ENCODE assay signal across 8 cellular contexts in the genomic region with DNA sequence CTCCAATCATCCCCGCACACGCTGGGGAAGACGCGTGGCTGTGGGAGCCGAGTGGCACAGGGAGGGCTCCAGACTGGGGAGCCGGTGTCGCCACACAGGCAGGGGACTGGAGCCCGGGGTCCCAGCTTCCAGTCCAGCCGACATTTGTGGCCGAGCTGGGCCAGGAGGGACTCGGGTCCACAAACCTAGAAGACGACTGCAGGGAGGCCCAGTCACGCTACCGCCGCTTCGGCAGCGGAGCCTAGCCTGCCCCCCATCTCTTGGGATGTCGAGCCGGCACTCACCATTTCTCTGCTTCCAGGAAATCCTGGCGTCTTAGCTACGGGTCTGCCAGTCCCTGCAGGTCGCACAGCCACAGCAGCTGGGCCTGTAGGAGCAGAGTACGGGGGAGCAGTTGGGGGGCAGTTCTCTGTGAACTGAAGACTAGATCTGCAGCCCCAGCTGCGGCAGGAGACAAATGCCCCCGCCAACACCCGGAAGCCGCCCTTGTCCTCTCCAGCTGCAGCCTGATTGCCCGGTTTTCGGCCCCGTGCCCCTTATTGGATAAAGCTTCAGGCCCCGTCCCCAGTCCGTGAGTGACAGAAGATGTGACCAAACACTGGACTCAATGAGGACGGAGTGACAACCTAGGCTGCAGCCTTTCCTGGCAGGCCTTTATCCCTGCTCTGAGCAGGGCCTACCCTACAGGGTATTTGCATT.
DNase-seq lines count a peak whose midpoint lies in the region; TF ChIP-seq lines count a peak whose summit lies in the region.

No MANE protein-coding gene starts in this region.

- H2AFZ ChIP-seq in H9 (ENCODE audit: low read length): no peak overlapping the region

- no peak overlapping the region for H4K91ac ChIP-seq in H9 (ENCODE audit: insufficient read length, low read depth, low read length)

- no peaks in the 10 kb centered on the region for H3K36me3 ChIP-seq in iPS DF 6.9 (ENCODE audit: control insufficient read depth, insufficient read depth, low read length)
- no peaks in the 10 kb centered on the region for H3K36me3 ChIP-seq in skeletal muscle satellite cell (ENCODE audit: insufficient read depth, low read length)

- H3K9me3 Mint-ChIP-seq in H9: peaks cover 86 to 90% of the 10 kb centered on the region in 2 experiments
- H3K9me3 Mint-ChIP-seq in activated naive CD4-positive, alpha-beta T cell treated with anti-CD3 and anti-CD28 coated beads, Interleukin-2, amount 10 ng/mL, durations not matched to agents 7 days and 5 days: peaks cover 35% of the 10 kb centered on the region

- H3K4me3 Mint-ChIP-seq in H9: no peak overlapping the region
- H3K4me3 Mint-ChIP-seq in activated naive CD4-positive, alpha-beta T cell treated with anti-CD3 and anti-CD28 coated beads, Interleukin-2, amount 10 ng/mL, durations not matched to agents 7 days and 5 days: no peak overlapping the region

- no peaks in the 10 kb centered on the region for H3K4me1 Mint-ChIP-seq in H9
- no peaks in the 10 kb centered on the region for H3K4me1 Mint-ChIP-seq in activated naive CD4-positive, alpha-beta T cell treated with anti-CD3 and anti-CD28 coated beads, Interleukin-2, amount 10 ng/mL, durations not matched to agents 7 days and 5 days

- H3K18ac ChIP-seq in H9 (ENCODE audit: insufficient read length, low read depth, low read length): no peak overlapping the region

- H3K4me3 ChIP-seq in iPS DF 6.9 (ENCODE audit: low read length) (peak overlapping the region; percentile 93), skeletal muscle satellite cell (ENCODE audit: low read length) (peak overlapping the region; percentile 85)

- no peak overlapping the region for H2AK5ac ChIP-seq in H9 (ENCODE audit: insufficient read length, low read length)

- H3K23me2 ChIP-seq in H9 (ENCODE audit: insufficient read length, low read depth, low read length, poor library complexity, severe bottlenecking): no peaks in the 10 kb centered on the region

- H4K5ac ChIP-seq in H9 (ENCODE audit: insufficient read length, low read depth, low read length): no peak overlapping the region

- no peaks in the 10 kb centered on the region for H3K79me1 ChIP-seq in H9 (ENCODE audit: insufficient read depth, low read depth, low read length, poor library complexity, severe bottlenecking)

- H3K4me1 ChIP-seq in H9 (ENCODE audit: insufficient read depth, low read length) (no peaks in the 10 kb centered on the region), iPS DF 6.9 (ENCODE audit: control insufficient read depth, insufficient read depth, low read length) (no peaks in the 10 kb centered on the region), skeletal muscle satellite cell (ENCODE audit: control insufficient read depth, insufficient read depth, low read length) (no peaks in the 10 kb centered on the region)

- no peak overlapping the region for H2BK15ac ChIP-seq in H9 (ENCODE audit: low read depth, low read length)

- H3K56ac ChIP-seq in H9 (ENCODE audit: insufficient read length, low read depth, low read length): no peak overlapping the region

- no peak overlapping the region for H3K4ac ChIP-seq in H9 (ENCODE audit: low read depth, low read length)

- H3K9me3 ChIP-seq in H9 (ENCODE audit: control insufficient read depth, low read depth, low read length): peaks cover 74% of the 10 kb centered on the region
- peaks cover 2% of the 10 kb centered on the region for H3K9me3 ChIP-seq in iPS DF 6.9 (ENCODE audit: control insufficient read depth, insufficient read depth, low read length)
- H3K9me3 ChIP-seq in skeletal muscle satellite cell (replicated peaks; ENCODE audit: low read length): no peaks in the 10 kb centered on the region

- H3K23ac ChIP-seq in H9 (ENCODE audit: insufficient read length, low read depth, low read length): no peak overlapping the region

- H3K27me3 ChIP-seq in H9 (ENCODE audit: insufficient read depth, low read length): no peaks in the 10 kb centered on the region
- no peaks in the 10 kb centered on the region for H3K27me3 ChIP-seq in iPS DF 6.9 (ENCODE audit: control insufficient read depth, insufficient read depth, low read length)
- H3K27me3 ChIP-seq in skeletal muscle satellite cell (ENCODE audit: control insufficient read depth, insufficient read depth, low read length): no peaks in the 10 kb centered on the region

- H3K79me2 ChIP-seq in H9 (ENCODE audit: insufficient read depth, low read length): peaks cover 2% of the 10 kb centered on the region; the same call in 1 of the 2 replicates

- no peak overlapping the region; the same call in 1 of the 2 replicates for H3K14ac ChIP-seq in H9 (ENCODE audit: insufficient read depth, low read length)

- CTCF ChIA-PET in activated naive CD4-positive, alpha-beta T cell treated with anti-CD3 and anti-CD28 coated beads, Interleukin-2, amount 10 ng/mL, durations not matched to agents 7 days and 5 days (lab: Charles Lee): no interaction called here

- H3K36me3 Mint-ChIP-seq in H9 (ENCODE audit: insufficient read depth in 1 of 3, low read depth in 3 of 3): peaks cover 8 to 20% (median 8%) of the 10 kb centered on the region in 3 experiments
- no peaks in the 10 kb centered on the region for H3K36me3 Mint-ChIP-seq in activated naive CD4-positive, alpha-beta T cell treated with anti-CD3 and anti-CD28 coated beads, Interleukin-2, amount 10 ng/mL, durations not matched to agents 7 days and 5 days

- peaks cover 2% of the 10 kb centered on the region; the same call in 1 of the 2 replicates for H3K27me3 Mint-ChIP-seq in H9 (ENCODE audit: low read depth)
- peaks cover 5% of the 10 kb centered on the region for H3K27me3 Mint-ChIP-seq in activated naive CD4-positive, alpha-beta T cell treated with anti-CD3 and anti-CD28 coated beads, Interleukin-2, amount 10 ng/mL, durations not matched to agents 7 days and 5 days

- DNase-seq in EH (ENCODE audit: low read depth) (peak; percentile 65), H9 (no peak), NCI-H2081 treated with DMSO at 0.1 percent for 48 hours (lab: John Stamatoyannopoulos, UW) (peak; percentile 22), brain pericyte (ENCODE audit: low read depth, low spot score) (peak; percentile 64), iPS DF 6.9 (ENCODE audit: low read depth, low spot score) (peak; percentile 52), NCI-H2171 treated with DMSO at 0.1 percent for 48 hours (lab: John Stamatoyannopoulos, UW) (no peak)
- no peak for DNase-seq in activated naive CD4-positive, alpha-beta T cell treated with anti-CD3 and anti-CD28 coated beads, Interleukin-2, amount 10 ng/mL, durations not matched to agents 7 days and 5 days

- no CpG with 5 or more reads among the region's 33 CpGs for WGBS in H9 (ENCODE audit: extremely low coverage, insufficient read length, low lambda C conversion rate)
- WGBS in iPS DF 6.9 (ENCODE audit: insufficient coverage, insufficient read length): no CpG with 5 or more reads among the region's 33 CpGs

- H2BK120ac ChIP-seq in H9 (ENCODE audit: low read depth, low read length, poor library complexity, severe bottlenecking): no peak overlapping the region

- H2BK5ac ChIP-seq in H9 (ENCODE audit: insufficient read length, low read length): no peak overlapping the region

- no peak overlapping the region for H2BK12ac ChIP-seq in H9 (ENCODE audit: insufficient read length, low read depth, low read length)

- H3K9ac ChIP-seq in H9 (ENCODE audit: extremely low read depth, insufficient read length, low read length) (peak overlapping the region; percentile 70), skeletal muscle satellite cell (ENCODE audit: low read depth, low read length) (peak overlapping the region; percentile 79)

- no peak overlapping the region for H3T11ph ChIP-seq in H9 (ENCODE audit: low read length)

- no peak for TF ChIP-seq CTCF in H9 (conservative IDR thresholded peaks at IDR 0.05)

- H3K27ac ChIP-seq in H9 (ENCODE audit: insufficient read length, low read depth, low read length) (no peak overlapping the region), iPS DF 6.9 (ENCODE audit: low read length) (no peak overlapping the region)

- H3K27ac Mint-ChIP-seq in H9: no peak overlapping the region
- no peak overlapping the region for H3K27ac Mint-ChIP-seq in activated naive CD4-positive, alpha-beta T cell treated with anti-CD3 and anti-CD28 coated beads, Interleukin-2, amount 10 ng/mL, durations not matched to agents 7 days and 5 days

- H2BK20ac ChIP-seq in H9 (ENCODE audit: low read depth, low read length, poor library complexity, severe bottlenecking): no peak overlapping the region

- no peaks in the 10 kb centered on the region for H4K20me1 ChIP-seq in H9 (ENCODE audit: control insufficient read depth, insufficient read depth, insufficient read length)

- no peak overlapping the region for H4K8ac ChIP-seq in H9 (replicated peaks; ENCODE audit: insufficient read length, low read depth, low read length)

- H3K4me2 ChIP-seq in H9 (ENCODE audit: insufficient read depth, insufficient read length, low read length) (no peak overlapping the region), skeletal muscle satellite cell (ENCODE audit: low read length) (peak overlapping the region; percentile 79)

Comparison
In these comparisons a context has a peak if more than half of its experiments do, and no peak if none do; other contexts are left out.
1. DNase-seq: peak in EH (single experiment), NCI-H2081 treated with DMSO at 0.1 percent for 48 hours (single experiment), brain pericyte (single experiment) and iPS DF 6.9 (single experiment); none in H9 (single experiment), NCI-H2171 treated with DMSO at 0.1 percent for 48 hours (single experiment) and activated naive CD4-positive, alpha-beta T cell treated with anti-CD3 and anti-CD28 coated beads, Interleukin-2, amount 10 ng/mL, durations not matched to agents 7 days and 5 days (single experiment).